ENCODE assay signal across 23 cellular contexts in the genomic region with DNA sequence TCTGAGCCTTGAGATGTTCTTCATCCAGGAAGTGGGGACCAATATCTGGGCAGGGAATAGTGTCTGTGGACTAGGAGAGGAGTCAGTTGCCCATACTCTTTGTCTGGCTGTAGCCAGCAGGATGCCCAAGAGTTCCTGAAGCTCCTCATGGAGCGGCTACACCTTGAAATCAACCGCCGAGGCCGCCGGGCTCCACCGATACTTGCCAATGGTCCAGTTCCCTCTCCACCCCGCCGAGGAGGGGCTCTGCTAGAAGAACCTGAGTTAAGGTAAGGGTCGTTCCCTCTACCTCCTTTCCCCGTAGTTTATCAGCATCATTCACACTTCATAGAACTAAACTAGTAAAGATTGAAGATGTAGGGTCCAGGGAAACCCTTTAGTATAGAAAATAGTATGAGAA. TPM values are rescaled to one million over a fixed set of nuclear protein-coding genes. Genes with fewer than 3 reads are reported as not detected.
DNase-seq lines count a peak whose midpoint lies in the region; ATAC-seq and TF ChIP-seq lines count a peak whose summit lies in the region.
"Had no signal": no experiment of that assay in that cellular context is flagged by ENCODE, and none has a peak within 500 bp of the region (broad histone marks: within the 10 kb centered on the region; RNA-seq: fewer than 3 reads in every experiment).

No MANE protein-coding gene starts in this region.

- H3K4me1 Mint-ChIP-seq in activated T-cell treated with anti-CD3 and anti-CD28 coated beads, Interleukin-2, amount 50 U/mL, for 72 hours (ENCODE audit: low read depth) = peaks cover 77% of the 10 kb centered on the region
- H3K4me1 Mint-ChIP-seq in CD8-positive, alpha-beta memory T cell = peaks cover 51 to 88% (median 87%) of the 10 kb centered on the region in 3 donors
- H3K4me1 Mint-ChIP-seq in chondrocyte (ENCODE audit: low read depth) = peaks cover 54% of the 10 kb centered on the region
- peaks cover 48% of the 10 kb centered on the region for H3K4me1 Mint-ChIP-seq in neural progenitor cell

- no peak for ATAC-seq in activated T-cell treated with anti-CD3 and anti-CD28 coated beads, Interleukin-2, amount 50 U/mL, for 72 hours (replicated peaks in 1 of 2)
- ATAC-seq: effector memory CD8-positive, alpha-beta T cell; GM12878; GM23338; left colon; SK-N-SH treated with all-trans-retinoic acid at 6 μM for 48 hours had no signal

- H3K9me3 Mint-ChIP-seq in activated T-cell treated with anti-CD3 and anti-CD28 coated beads, Interleukin-2, amount 50 U/mL, for 72 hours = no peaks in the 10 kb centered on the region
- no peaks in the 10 kb centered on the region for H3K9me3 Mint-ChIP-seq in CD8-positive, alpha-beta memory T cell
- H3K9me3 Mint-ChIP-seq in chondrocyte (ENCODE audit: low read depth) (no peaks in the 10 kb centered on the region), neural progenitor cell (no peaks in the 10 kb centered on the region)
- H3K9me3 Mint-ChIP-seq: effector memory CD8-positive, alpha-beta T cell; GM23338; mesothelial cell of epicardium had no signal

- TF ChIP-seq CTCF in chondrocyte (IDR thresholded peaks at IDR 0.05) (no peak), neural progenitor cell (IDR thresholded peaks at IDR 0.05) (no peak)

- no peak overlapping the region for H3K4me3 Mint-ChIP-seq in activated T-cell treated with anti-CD3 and anti-CD28 coated beads, Interleukin-2, amount 50 U/mL, for 72 hours
- H3K4me3 Mint-ChIP-seq in CD8-positive, alpha-beta memory T cell = peak overlapping the region in 4 of 7 donors; percentile 20 to 82 (median 53)
- no peak overlapping the region for H3K4me3 Mint-ChIP-seq in chondrocyte (ENCODE audit: unreplicated experiment)
- H3K4me3 Mint-ChIP-seq in neural progenitor cell = no peak overlapping the region
- H3K4me3 Mint-ChIP-seq: effector memory CD8-positive, alpha-beta T cell; GM23338 had no signal

- H3F3A ChIP-seq in neural progenitor cell (ENCODE audit: low read depth) = peaks cover 43% of the 10 kb centered on the region

- POLR2A ChIA-PET in CD8-positive, alpha-beta memory T cell (lab: Charles Lee) = no interaction called here

- H3K27me3 Mint-ChIP-seq in activated T-cell treated with anti-CD3 and anti-CD28 coated beads, Interleukin-2, amount 50 U/mL, for 72 hours (ENCODE audit: low read depth) = no peaks in the 10 kb centered on the region
- H3K27me3 Mint-ChIP-seq in CD8-positive, alpha-beta memory T cell = no peaks in the 10 kb centered on the region
- H3K27me3 Mint-ChIP-seq in chondrocyte (ENCODE audit: low read depth) (no peaks in the 10 kb centered on the region), neural progenitor cell (ENCODE audit: insufficient read depth, low read depth) (peaks cover 9% of the 10 kb centered on the region)
- H3K27me3 Mint-ChIP-seq: effector memory CD8-positive, alpha-beta T cell had no signal

- no peaks in the 10 kb centered on the region for H3K27me3 ChIP-seq in CD8-positive, alpha-beta memory T cell (ENCODE audit: insufficient read depth, low read length, poor library complexity, severe bottlenecking)
- no peaks in the 10 kb centered on the region for H3K27me3 ChIP-seq in neural progenitor cell
- H3K27me3 ChIP-seq: neutrophil, uterus had no signal

- CTCF ChIA-PET in CD8-positive, alpha-beta memory T cell (lab: Charles Lee) = interaction anchor here (1.3 to 2.5 kb wide), 2 partner anchors 18 to 31 kb away, joined by 3 to 7 read pairs; no protein-coding TSS in a partner anchor

- H3K27ac Mint-ChIP-seq in activated T-cell treated with anti-CD3 and anti-CD28 coated beads, Interleukin-2, amount 50 U/mL, for 72 hours = peak overlapping the region; percentile 27
- H3K27ac Mint-ChIP-seq in CD8-positive, alpha-beta memory T cell = peak overlapping the region in 7 of 8 donors; percentile 20 to 99 (median 87)
- H3K27ac Mint-ChIP-seq in chondrocyte (ENCODE audit: unreplicated experiment) (peak overlapping the region; percentile 74), neural progenitor cell (peak overlapping the region; percentile 3)
- H3K27ac Mint-ChIP-seq: GM23338 had no signal

- H2AFZ ChIP-seq in neural progenitor cell (replicated peaks) = no peak overlapping the region
- H2AFZ ChIP-seq: GM23338 had no signal

- DNase-seq in activated T-cell treated with anti-CD3 and anti-CD28 coated beads, Interleukin-2, amount 50 U/mL, for 72 hours = no peak
- no peak for DNase-seq in activated T-cell treated with anti-CD3 and anti-CD28 coated beads, Interleukin-2, amount 50 U/mL, for 48 hours
- no peak for DNase-seq in CD8-positive, alpha-beta memory T cell
- peak; percentile 75 for DNase-seq in chondrocyte (ENCODE audit: low spot score)
- no peak for DNase-seq in neural progenitor cell (ENCODE audit: low spot score)
- no peak for DNase-seq in SK-N-DZ (ENCODE audit: low spot score)
- no peak for DNase-seq in stimulated activated naive CD4-positive, alpha-beta T cell treated with Interleukin-2 at 50 U/mL for 16 hours (lab: John Stamatoyannopoulos, UW)
- DNase-seq in KG1 (lab: John Stamatoyannopoulos, UW) = no peak
- DNase-seq: activated gamma-delta T cell treated with Interleukin-2 at 50 U/mL for 16 hours; effector memory CD8-positive, alpha-beta T cell; left colon; NCI-H1417; NCI-H510A treated with DMSO at 0.1 percent for 48 hours; RPMI8226; stimulated activated CD4-positive, alpha-beta T cell treated with anti-CD3 and anti-CD28 coated beads, Interleukin-4, amount 100 ng/mL, for 24 hours; uterus had no signal

- peaks cover 11% of the 10 kb centered on the region for H3K79me2 ChIP-seq in neural progenitor cell (ENCODE audit: low read depth)

- peaks cover 0 to 19% of the 10 kb centered on the region in 2 donors for H3K36me3 Mint-ChIP-seq in activated T-cell treated with anti-CD3 and anti-CD28 coated beads, Interleukin-2, amount 50 U/mL, for 72 hours (ENCODE audit: insufficient read depth in 2 of 2)
- H3K36me3 Mint-ChIP-seq in CD8-positive, alpha-beta memory T cell = peaks cover 0 to 77% (median 18%) of the 10 kb centered on the region in 3 donors
- H3K36me3 Mint-ChIP-seq in chondrocyte (ENCODE audit: low read depth) (peaks cover 8% of the 10 kb centered on the region), neural progenitor cell (peaks cover 20% of the 10 kb centered on the region)

- H3K36me3 ChIP-seq in CD8-positive, alpha-beta memory T cell (ENCODE audit: insufficient read depth, low read length) = peaks cover 10% of the 10 kb centered on the region
- H3K36me3 ChIP-seq in neural progenitor cell = no peaks in the 10 kb centered on the region
- H3K36me3 ChIP-seq: uterus had no signal

- H3K9me3 ChIP-seq in CD8-positive, alpha-beta memory T cell (ENCODE audit: low read length) = no peaks in the 10 kb centered on the region
- H3K9me3 ChIP-seq in neural progenitor cell (ENCODE audit: low read depth) = no peaks in the 10 kb centered on the region
- H3K9me3 ChIP-seq: neutrophil, uterus had no signal

- H3K4me1 ChIP-seq in CD8-positive, alpha-beta memory T cell (ENCODE audit: insufficient read depth, low read length) = peaks cover 47% of the 10 kb centered on the region
- H3K4me1 ChIP-seq in neural progenitor cell = peaks cover 6% of the 10 kb centered on the region

- H3K4me2 ChIP-seq in neural progenitor cell = no peak overlapping the region
- H3K4me2 ChIP-seq: GM23338, smooth muscle cell had no signal

- no peaks in the 10 kb centered on the region for H4K20me1 ChIP-seq in neural progenitor cell (ENCODE audit: low read depth)

- H3K27ac ChIP-seq in CD8-positive, alpha-beta memory T cell (ENCODE audit: low read depth, low read length) = peak overlapping the region; percentile 19
- no peak overlapping the region for H3K27ac ChIP-seq in neural progenitor cell
- H3K27ac ChIP-seq: C4-2B, neutrophil, uterus had no signal

- no peak overlapping the region for H3K4me3 ChIP-seq in CD8-positive, alpha-beta memory T cell (ENCODE audit: low read length)
- H3K4me3 ChIP-seq in neural progenitor cell = no peak overlapping the region
- H3K4me3 ChIP-seq: GM12878, GM23338, smooth muscle cell, uterus had no signal

- H3K9ac ChIP-seq in neural progenitor cell = peak overlapping the region; percentile 3

RNA-seq across cellular contexts. Expression of gene PPOX, which starts 3.4 kb away (rescaled TPM):
- total RNA-seq in activated T-cell treated with anti-CD3 and anti-CD28 coated beads, Interleukin-2, amount 50 U/mL, for 72 hours = 10 to 100 TPM; 35.3 to 45.9 TPM
- 10 to 100 TPM; 24.4 to 31.3 TPM for total RNA-seq in CD8-positive, alpha-beta memory T cell
- polyA plus RNA-seq in CD8-positive, alpha-beta memory T cell = 17.6 TPM
- total RNA-seq in chondrocyte (21.6 to 38.8 TPM (median 25.6 TPM) in 3 replicates), neural progenitor cell (ENCODE audit: low replicate concordance) (18.3 and 42.4 TPM in 2 replicates)
- 41.3 and 58.6 TPM in 2 replicates for polyA plus RNA-seq in SK-N-DZ (2014; cell fraction: cytosol; rRNA removed)
- polyA plus RNA-seq in SK-N-DZ (2014; cell fraction: nucleus; rRNA removed) = 263 and 291 TPM in 2 replicates

RNA-seq across cellular contexts. Expression of gene USP21, which starts 3.5 kb away (rescaled TPM):
- total RNA-seq in activated T-cell treated with anti-CD3 and anti-CD28 coated beads, Interleukin-2, amount 50 U/mL, for 72 hours = 10 to 100 TPM; 36.0 to 46.4 TPM
- 10 to 100 TPM; 26.1 to 27.4 TPM for total RNA-seq in CD8-positive, alpha-beta memory T cell
- polyA plus RNA-seq in CD8-positive, alpha-beta memory T cell = 28.3 TPM
- total RNA-seq in chondrocyte (15.7 to 24.8 TPM (median 16.0 TPM) in 3 replicates), neural progenitor cell (ENCODE audit: low replicate concordance) (6.7 and 19.0 TPM in 2 replicates)
- 10.5 and 20.0 TPM in 2 replicates for polyA plus RNA-seq in SK-N-DZ (2014; cell fraction: cytosol; rRNA removed)
- 104 and 163 TPM in 2 replicates for polyA plus RNA-seq in SK-N-DZ (2014; cell fraction: nucleus; rRNA removed)

RNA-seq across cellular contexts. Expression of gene UFC1, which starts 9.0 kb away (rescaled TPM):
- 10 to 100 TPM; 91.4 to 97.9 TPM for total RNA-seq in activated T-cell treated with anti-CD3 and anti-CD28 coated beads, Interleukin-2, amount 50 U/mL, for 72 hours
- 100 to 1,000 TPM; 109 to 118 TPM for total RNA-seq in CD8-positive, alpha-beta memory T cell
- polyA plus RNA-seq in CD8-positive, alpha-beta memory T cell = 174 TPM
- total RNA-seq in chondrocyte (84.2 to 95.6 TPM (median 89.4 TPM) in 3 replicates), neural progenitor cell (ENCODE audit: low replicate concordance) (114 and 133 TPM in 2 replicates)
- 73.7 and 87.5 TPM in 2 replicates for polyA plus RNA-seq in SK-N-DZ (2014; cell fraction: cytosol; rRNA removed)
- polyA plus RNA-seq in SK-N-DZ (2014; cell fraction: nucleus; rRNA removed) = 45.2 and 53.2 TPM in 2 replicates

RNA-seq across cellular contexts. Expression of gene B4GALT3, which starts 14.5 kb away (rescaled TPM):
- 10 to 100 TPM; 55.9 to 56.5 TPM for total RNA-seq in activated T-cell treated with anti-CD3 and anti-CD28 coated beads, Interleukin-2, amount 50 U/mL, for 72 hours
- total RNA-seq in CD8-positive, alpha-beta memory T cell = 10 to 100 TPM; 59.4 to 60.9 TPM
- polyA plus RNA-seq in CD8-positive, alpha-beta memory T cell = 58.9 TPM
- total RNA-seq in chondrocyte = 22.4 to 23.7 TPM (median 23.0 TPM) in 3 replicates
- total RNA-seq in neural progenitor cell (ENCODE audit: low replicate concordance) = 9.5 and 36.5 TPM in 2 replicates
- polyA plus RNA-seq in SK-N-DZ (2014; cell fraction: cytosol; rRNA removed) = 62.1 and 67.2 TPM in 2 replicates
- 52.3 and 64.2 TPM in 2 replicates for polyA plus RNA-seq in SK-N-DZ (2014; cell fraction: nucleus; rRNA removed)

RNA-seq across cellular contexts. Expression of gene DEDD, which starts 30.3 kb away (rescaled TPM):
- total RNA-seq in activated T-cell treated with anti-CD3 and anti-CD28 coated beads, Interleukin-2, amount 50 U/mL, for 72 hours = 10 to 100 TPM; 49.8 to 51.3 TPM
- 10 to 100 TPM; 41.0 to 41.9 TPM for total RNA-seq in CD8-positive, alpha-beta memory T cell
- polyA plus RNA-seq in CD8-positive, alpha-beta memory T cell = 30.0 TPM
- total RNA-seq in chondrocyte (34.7 to 38.3 TPM (median 36.7 TPM) in 3 replicates), neural progenitor cell (ENCODE audit: low replicate concordance) (29.7 and 34.8 TPM in 2 replicates)
- polyA plus RNA-seq in SK-N-DZ (2014; cell fraction: cytosol; rRNA removed) = 22.1 and 29.9 TPM in 2 replicates
- 15.3 and 16.5 TPM in 2 replicates for polyA plus RNA-seq in SK-N-DZ (2014; cell fraction: nucleus; rRNA removed)

Comparison
In these comparisons a context has a peak if more than half of its experiments do, and no peak if none do; other contexts are left out.
1. H3K27ac Mint-ChIP-seq: peak in every context shown above with its lines; median percentile 87 in CD8-positive, alpha-beta memory T cell; 74 in chondrocyte; 27 in activated T-cell treated with anti-CD3 and anti-CD28 coated beads, Interleukin-2, amount 50 U/mL, for 72 hours; 3 in neural progenitor cell.
2. H3K4me3 Mint-ChIP-seq: peak in CD8-positive, alpha-beta memory T cell (4 of 7); none in activated T-cell treated with anti-CD3 and anti-CD28 coated beads, Interleukin-2, amount 50 U/mL, for 72 hours (0 of 2), chondrocyte (single experiment) and neural progenitor cell (single experiment).